32 cellular contexts compared by ENCODE assay signal in genomic region chr12:33942172-33942571, GRCh38.
DNase-seq lines count a peak whose midpoint lies in the region; ATAC-seq, FAIRE-seq and TF ChIP-seq lines count a peak whose summit lies in the region.
"Had no signal": no experiment of that assay in that cellular context is flagged by ENCODE, and none has a peak within 500 bp of the region (broad histone marks: within the 10 kb centered on the region; RNA-seq: fewer than 3 reads in every experiment).

No MANE protein-coding gene starts in this region.

- H3F3A ChIP-seq in SK-N-SH (replicated peaks; ENCODE audit: insufficient read depth) = no peaks in the 10 kb centered on the region

- H3K4me1 ChIP-seq in SK-N-SH (ENCODE audit: control insufficient read depth in 1 of 2, insufficient read depth in 2 of 2, low read depth in 1 of 2, low read length in 1 of 2) (no peaks in the 10 kb centered on the region), RWPE2 (ENCODE audit: insufficient read depth, poor library complexity, severe bottlenecking) (peaks cover 4% of the 10 kb centered on the region)
- H3K4me1 ChIP-seq: A549, vagina had no signal

- no peaks in the 10 kb centered on the region for H4K20me1 ChIP-seq in SK-N-SH (ENCODE audit: insufficient read depth)

- no peaks in the 10 kb centered on the region for H3K27me3 Mint-ChIP-seq in glutamatergic neuron (ENCODE audit: unreplicated experiment)
- H3K27me3 Mint-ChIP-seq: naive B cell; stimulated activated naive CD8-positive, alpha-beta T cell treated with anti-CD3 and anti-CD28 coated beads, Interleukin-15, Interleukin-2, amounts not matched to agents 100 ng/mL and 50 ng/mL, for 24 hours had no signal

- no peaks in the 10 kb centered on the region for H3K36me3 Mint-ChIP-seq in glutamatergic neuron (ENCODE audit: unreplicated experiment)
- H3K36me3 Mint-ChIP-seq: CD8-positive, alpha-beta T cell; naive B cell had no signal

- H3K4me3 ChIP-seq in SK-N-SH (ENCODE audit: low read depth in 2 of 2, low read length in 1 of 2) (no peak overlapping the region), RWPE2 (ENCODE audit: severe bottlenecking) (no peak overlapping the region)
- H3K4me3 ChIP-seq: A549, K562, MG63, skin epidermis, thoracic aorta, vagina had no signal

- CTCF ChIA-PET in SK-N-SH (lab: Yijun Ruan, JAX) = interaction anchor here (0.6 kb wide), 1 partner anchor 57 kb away, joined by 3 read pairs; no protein-coding TSS in a partner anchor

- H3K9me3 ChIP-seq in SK-N-SH (no peaks in the 10 kb centered on the region), RWPE2 (ENCODE audit: severe bottlenecking) (no peaks in the 10 kb centered on the region)
- H3K9me3 ChIP-seq: A549, MG63, thoracic aorta, vagina had no signal

- DNase-seq in SK-N-SH (no peak), RWPE2 (ENCODE audit: low spot score) (no peak), glutamatergic neuron (no peak), urothelium cell line (ENCODE audit: low spot score) (no peak), NCI-H774 (lab: John Stamatoyannopoulos, UW) (no peak), head of caudate nucleus (no peak)
- DNase-seq: activated CD4-positive, alpha-beta T cell treated with anti-CD3 and anti-CD28 coated beads, Interleukin-2, amount 50 U/mL, for 48 hours; activated naive CD4-positive, alpha-beta T cell treated with Interleukin-2 at 50 U/mL for 16 hours; amniotic stem cell; CD8-positive, alpha-beta T cell; DMS79 treated with DMSO at 0.1 percent for 48 hours; MG63; naive B cell; NCI-H2029; NCI-H345; NCI-H748 treated with DMSO at 0.1 percent for 48 hours; nucleus accumbens; OCI-M1; SHP77 had no signal

- no peaks in the 10 kb centered on the region for H3K9me3 Mint-ChIP-seq in glutamatergic neuron (ENCODE audit: unreplicated experiment)
- H3K9me3 Mint-ChIP-seq: CD8-positive, alpha-beta T cell had no signal

- H3K4me2 ChIP-seq in SK-N-SH = no peak overlapping the region
- H3K4me2 ChIP-seq: A549 had no signal

- no peak overlapping the region for H2AFZ ChIP-seq in SK-N-SH (ENCODE audit: low read depth)

- H3K27me3 ChIP-seq in SK-N-SH (ENCODE audit: insufficient read depth) (no peaks in the 10 kb centered on the region), RWPE2 (ENCODE audit: insufficient read depth, poor library complexity, severe bottlenecking) (no peaks in the 10 kb centered on the region)
- H3K27me3 ChIP-seq: MG63, vagina had no signal

- H3K27ac ChIP-seq in SK-N-SH (ENCODE audit: low read depth in 2 of 2, low read length in 1 of 2) (no peak overlapping the region), RWPE2 (ENCODE audit: poor library complexity, severe bottlenecking) (no peak overlapping the region)
- H3K27ac ChIP-seq: A549, skin epidermis, thoracic aorta, vagina had no signal

- no peak for ATAC-seq in SK-N-SH treated with all-trans-retinoic acid at 6 μM for 48 hours
- no peak for ATAC-seq in RWPE2 (ENCODE audit: low read depth)
- ATAC-seq in HG03520 (IDR thresholded peaks at IDR 0.05; ENCODE audit: unreplicated experiment) = no peak
- ATAC-seq: A549; activated CD4-positive, CD25-positive, alpha-beta regulatory T cell treated with anti-CD3 and anti-CD28 coated beads, Interleukin-2, amount 50 U/mL, for 24 hours; CD8-positive, alpha-beta T cell; K562; left lobe of liver had no signal

- peak; percentile 20 for FAIRE-seq in urothelium cell line (lab: Jason Lieb, UNC)
- FAIRE-seq: GM19239, H54, HTR-8/SVneo, K562 had no signal

- POLR2A ChIA-PET in SK-N-SH (lab: Yijun Ruan, JAX) = no interaction called here

- no peak overlapping the region for H3K27ac Mint-ChIP-seq in glutamatergic neuron (ENCODE audit: unreplicated experiment)
- H3K27ac Mint-ChIP-seq: CD8-positive, alpha-beta T cell; naive B cell; stimulated activated naive CD8-positive, alpha-beta T cell treated with anti-CD3 and anti-CD28 coated beads, Interleukin-15, Interleukin-2, amounts not matched to agents 100 ng/mL and 50 ng/mL, for 24 hours had no signal

- H3K9me2 ChIP-seq in SK-N-SH = no peaks in the 10 kb centered on the region

- no peak overlapping the region for H3K4me3 Mint-ChIP-seq in glutamatergic neuron (ENCODE audit: unreplicated experiment)
- H3K4me3 Mint-ChIP-seq: CD8-positive, alpha-beta T cell; naive B cell; stimulated activated naive CD8-positive, alpha-beta T cell treated with anti-CD3 and anti-CD28 coated beads, Interleukin-15, Interleukin-2, amounts not matched to agents 100 ng/mL and 50 ng/mL, for 24 hours had no signal

- TF ChIP-seq RAD21 in SK-N-SH (IDR thresholded peaks at IDR 0.05; ENCODE audit: low read length) = no peak

- peak; percentile 14; the same call in 1 of the 2 replicates for TF ChIP-seq CTCF in SK-N-SH (IDR thresholded peaks at IDR 0.05)
- peak; percentile 32 for TF ChIP-seq CTCF in RWPE2 (IDR thresholded peaks at IDR 0.05; ENCODE audit: poor library complexity, severe bottlenecking)
- peak; percentile 39 for TF ChIP-seq CTCF in glutamatergic neuron (IDR thresholded peaks at IDR 0.05; ENCODE audit: partially characterized antibody, unreplicated experiment)

- no peak for TF ChIP-seq EP300 in SK-N-SH (IDR thresholded peaks at IDR 0.05; ENCODE audit: borderline replicate concordance in 1 of 2, low read depth in 1 of 2, low read length in 1 of 2)

- 3% methylated on average over 3 of the region's 3 CpGs for WGBS in SK-N-SH (ENCODE audit: low lambda C conversion rate)

- H3K9ac ChIP-seq in SK-N-SH = no peak overlapping the region

- no peaks in the 10 kb centered on the region for H3K36me3 ChIP-seq in SK-N-SH (replicated peaks in 1 of 2; ENCODE audit: control insufficient read depth in 1 of 2, insufficient read depth in 2 of 2, low read length in 1 of 2)
- no peaks in the 10 kb centered on the region for H3K36me3 ChIP-seq in RWPE2 (ENCODE audit: low read depth)
- H3K36me3 ChIP-seq: MG63, thoracic aorta, vagina had no signal

- no peaks in the 10 kb centered on the region for H3K79me2 ChIP-seq in SK-N-SH (ENCODE audit: insufficient read depth)

- intact Hi-C loops in head of caudate nucleus (cut with DNase I) = no loop called here

- no peaks in the 10 kb centered on the region for H3K4me1 Mint-ChIP-seq in glutamatergic neuron (ENCODE audit: low read depth, unreplicated experiment)
- H3K4me1 Mint-ChIP-seq: naive B cell had no signal

TF ChIP-seq in SK-N-SH, 30 proteins besides CTCF, POLR2A, EP300 and RAD21:
- TF ChIP-seq YY1 (IDR thresholded peaks at IDR 0.05; ENCODE audit: low read depth) (no peak), CHD2 (IDR thresholded peaks at IDR 0.05; ENCODE audit: low read length, partially characterized antibody) (no peak), RFX5 (IDR thresholded peaks at IDR 0.05; ENCODE audit: low read length) (no peak), MAX (IDR thresholded peaks at IDR 0.05; ENCODE audit: low read depth) (no peak), SIN3A (IDR thresholded peaks at IDR 0.05; ENCODE audit: borderline replicate concordance, low read depth, low read length) (no peak), NFIC (IDR thresholded peaks at IDR 0.05; ENCODE audit: borderline replicate concordance) (no peak), NRF1 (IDR thresholded peaks at IDR 0.05; ENCODE audit: low read depth, low read length) (no peak)

TF ChIP-seq in SK-N-SH treated with all-trans-retinoic acid at 6 μM for 48 hours, 23 proteins besides CTCF, POLR2A, EP300 and RAD21:
- TF ChIP-seq CSRNP3 (CRISPR knock-in tag; IDR thresholded peaks at IDR 0.05) (no peak), RARB (CRISPR knock-in tag; IDR thresholded peaks at IDR 0.05) (no peak), PPARA (CRISPR knock-in tag; IDR thresholded peaks at IDR 0.05; ENCODE audit: borderline replicate concordance) (no peak)
